20 cellular contexts compared by ENCODE assay signal in the genomic region with DNA sequence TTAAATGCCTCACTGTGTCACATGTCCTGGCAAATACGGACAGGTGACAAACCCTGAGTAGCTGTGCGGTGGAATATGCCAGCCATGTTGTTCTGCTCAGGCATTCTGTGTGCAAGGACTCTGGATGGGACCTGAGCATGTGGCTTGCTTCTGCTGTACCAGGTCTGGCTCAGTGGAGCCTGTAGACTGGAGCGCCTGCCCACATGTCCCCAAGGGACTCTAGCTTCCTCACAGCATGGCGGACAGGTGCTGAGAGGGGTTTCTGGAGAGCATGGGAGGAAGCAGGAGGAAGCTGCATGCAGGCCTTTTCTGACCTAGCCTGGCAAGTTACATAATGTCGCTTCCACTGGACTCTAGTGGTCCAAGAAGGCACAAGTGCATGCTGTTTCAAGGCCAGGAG.
DNase-seq lines count a peak whose midpoint lies in the region; ATAC-seq and TF ChIP-seq lines count a peak whose summit lies in the region.
"Had no signal": no experiment of that assay in that cellular context is flagged by ENCODE, and none has a peak within 500 bp of the region (broad histone marks: within the 10 kb centered on the region; RNA-seq: fewer than 3 reads in every experiment).

No MANE protein-coding gene starts in this region.

- H3K27ac Mint-ChIP-seq in glutamatergic neuron (ENCODE audit: unreplicated experiment), result no peak overlapping the region
- H3K27ac Mint-ChIP-seq: B cell; CD4-positive, CD25-positive, alpha-beta regulatory T cell had no signal

- intact Hi-C loops in cardiac septum (cut with DNase I) (no loop called here), left ventricle myocardium inferior (cut with micrococcal nuclease) (no loop called here), sigmoid colon (cut with DNase I) (no loop called here), mucosa of descending colon (cut with DNase I, micrococcal nuclease) (no loop called here)

- 79 to 93% methylated on average over 5 of the region's 5 CpGs for WGBS in sigmoid colon, 2 donors

- H3K4me3 Mint-ChIP-seq in glutamatergic neuron (ENCODE audit: unreplicated experiment), result no peak overlapping the region
- H3K4me3 Mint-ChIP-seq: B cell; CD4-positive, CD25-positive, alpha-beta regulatory T cell had no signal

- H3K27ac ChIP-seq in left ventricle myocardium inferior (replicated peaks) (no peak overlapping the region), sigmoid colon (no peak overlapping the region)
- H3K27ac ChIP-seq: A549 had no signal

- H3K4me3 ChIP-seq in left ventricle myocardium inferior (no peak overlapping the region), sigmoid colon (no peak overlapping the region), mucosa of descending colon (no peak overlapping the region)
- H3K4me3 ChIP-seq: A549, GM12878 had no signal

- peak; percentile 38 for DNase-seq in cardiac septum (ENCODE audit: low spot score)
- no peak for DNase-seq in left ventricle myocardium inferior
- DNase-seq in NAMALWA (ENCODE audit: low spot score), result peak; percentile 40
- DNase-seq in glutamatergic neuron, result peak; percentile 7
- DNase-seq in sigmoid colon, result peak; percentile 28
- no peak for DNase-seq in NCI-H510A treated with DMSO at 0.1 percent for 48 hours (lab: John Stamatoyannopoulos, UW)
- DNase-seq in mucosa of descending colon, result no peak
- DNase-seq: CD4-positive, CD25-positive, alpha-beta regulatory T cell; DMS79; KBM-7; NCI-H1105 treated with DMSO at 0.1 percent for 48 hours; NCI-H2029 treated with DMSO at 0.1 percent for 48 hours; NCI-H226; NCI-H524 treated with DMSO at 0.1 percent for 48 hours; OCI-M1 had no signal

- TF ChIP-seq EP300 in sigmoid colon (IDR thresholded peaks at IDR 0.05), result no peak

- no peak for TF ChIP-seq POLR2A in sigmoid colon (IDR thresholded peaks at IDR 0.05)

- H3K4me1 ChIP-seq in left ventricle myocardium inferior, result no peaks in the 10 kb centered on the region
- H3K4me1 ChIP-seq in sigmoid colon, result no peaks in the 10 kb centered on the region
- H3K4me1 ChIP-seq in mucosa of descending colon (ENCODE audit: low read depth), result no peaks in the 10 kb centered on the region
- H3K4me1 ChIP-seq: A549 had no signal

- H3K9me3 ChIP-seq in left ventricle myocardium inferior (replicated peaks) (no peaks in the 10 kb centered on the region), sigmoid colon (no peaks in the 10 kb centered on the region), mucosa of descending colon (no peaks in the 10 kb centered on the region)
- H3K9me3 ChIP-seq: A549 had no signal

- no peak for TF ChIP-seq CTCF in left ventricle myocardium inferior (IDR thresholded peaks at IDR 0.05; ENCODE audit: borderline replicate concordance)
- no peak for TF ChIP-seq CTCF in glutamatergic neuron (IDR thresholded peaks at IDR 0.05; ENCODE audit: partially characterized antibody, unreplicated experiment)
- TF ChIP-seq CTCF in sigmoid colon (IDR thresholded peaks at IDR 0.05), result no peak
- no peak for TF ChIP-seq CTCF in mucosa of descending colon (IDR thresholded peaks at IDR 0.05)

- H3K9me3 Mint-ChIP-seq in glutamatergic neuron (ENCODE audit: unreplicated experiment), result peaks cover 2% of the 10 kb centered on the region
- H3K9me3 Mint-ChIP-seq: CD4-positive, CD25-positive, alpha-beta regulatory T cell had no signal

- H3K27me3 Mint-ChIP-seq in glutamatergic neuron (ENCODE audit: unreplicated experiment), result peaks cover 7% of the 10 kb centered on the region
- H3K27me3 Mint-ChIP-seq: CD4-positive, CD25-positive, alpha-beta regulatory T cell had no signal

- peaks cover 3% of the 10 kb centered on the region for H3K4me1 Mint-ChIP-seq in glutamatergic neuron (ENCODE audit: low read depth, unreplicated experiment)
- H3K4me1 Mint-ChIP-seq: CD4-positive, CD25-positive, alpha-beta regulatory T cell had no signal

- H3K36me3 ChIP-seq in left ventricle myocardium inferior (no peaks in the 10 kb centered on the region), sigmoid colon (no peaks in the 10 kb centered on the region), mucosa of descending colon (ENCODE audit: low read depth) (no peaks in the 10 kb centered on the region)

- ATAC-seq in mucosa of descending colon (no peak), HG03108 (IDR thresholded peaks at IDR 0.05; ENCODE audit: unreplicated experiment) (no peak)
- ATAC-seq: A549, GM12878, HCT116 had no signal

- H3K27me3 ChIP-seq in left ventricle myocardium inferior (ENCODE audit: low read depth), result peaks cover 19% of the 10 kb centered on the region
- no peaks in the 10 kb centered on the region for H3K27me3 ChIP-seq in sigmoid colon

- H3K36me3 Mint-ChIP-seq in glutamatergic neuron (ENCODE audit: unreplicated experiment), result no peaks in the 10 kb centered on the region
- H3K36me3 Mint-ChIP-seq: CD4-positive, CD25-positive, alpha-beta regulatory T cell had no signal

Comparison
In these comparisons a context has a peak if more than half of its experiments do, and no peak if none do; other contexts are left out.
1. DNase-seq: peak in cardiac septum (single experiment), NAMALWA (single experiment), glutamatergic neuron (single experiment) and sigmoid colon (single experiment); none in left ventricle myocardium inferior (single experiment), NCI-H510A treated with DMSO at 0.1 percent for 48 hours (single experiment) and mucosa of descending colon (0 of 3).